1 cellular context compared by ENCODE assay signal in genomic region chr15:73605759-73606423, GRCh38.
TF ChIP-seq lines count a peak whose summit lies in the region.

No MANE protein-coding gene starts in this region.

TF ChIP-seq in GM23338, 12 proteins besides CTCF, POLR2A, EP300 and RAD21 (continued from another document):
- no peak for TF ChIP-seq ZNF462 (CRISPR knock-in tag; IDR thresholded peaks at IDR 0.05)
- no peak for TF ChIP-seq POLR2AphosphoS5 (IDR thresholded peaks at IDR 0.05; ENCODE audit: low read depth)
- TF ChIP-seq CREB1 (CRISPR knock-in tag; IDR thresholded peaks at IDR 0.05; ENCODE audit: low read depth) = no peak
- TF ChIP-seq EZH2phosphoT487 (IDR thresholded peaks at IDR 0.05; ENCODE audit: unreplicated experiment) = no peak
- TF ChIP-seq REST (IDR thresholded peaks at IDR 0.05; ENCODE audit: unreplicated experiment) = no peak
- no peak for TF ChIP-seq EZH2 (IDR thresholded peaks at IDR 0.05; ENCODE audit: low read depth, unreplicated experiment)
- TF ChIP-seq JUNB (IDR thresholded peaks at IDR 0.05; ENCODE audit: unreplicated experiment) = no peak
- no peak for TF ChIP-seq ZNF114 (CRISPR knock-in tag; IDR thresholded peaks at IDR 0.05)
